In the genomic region with DNA sequence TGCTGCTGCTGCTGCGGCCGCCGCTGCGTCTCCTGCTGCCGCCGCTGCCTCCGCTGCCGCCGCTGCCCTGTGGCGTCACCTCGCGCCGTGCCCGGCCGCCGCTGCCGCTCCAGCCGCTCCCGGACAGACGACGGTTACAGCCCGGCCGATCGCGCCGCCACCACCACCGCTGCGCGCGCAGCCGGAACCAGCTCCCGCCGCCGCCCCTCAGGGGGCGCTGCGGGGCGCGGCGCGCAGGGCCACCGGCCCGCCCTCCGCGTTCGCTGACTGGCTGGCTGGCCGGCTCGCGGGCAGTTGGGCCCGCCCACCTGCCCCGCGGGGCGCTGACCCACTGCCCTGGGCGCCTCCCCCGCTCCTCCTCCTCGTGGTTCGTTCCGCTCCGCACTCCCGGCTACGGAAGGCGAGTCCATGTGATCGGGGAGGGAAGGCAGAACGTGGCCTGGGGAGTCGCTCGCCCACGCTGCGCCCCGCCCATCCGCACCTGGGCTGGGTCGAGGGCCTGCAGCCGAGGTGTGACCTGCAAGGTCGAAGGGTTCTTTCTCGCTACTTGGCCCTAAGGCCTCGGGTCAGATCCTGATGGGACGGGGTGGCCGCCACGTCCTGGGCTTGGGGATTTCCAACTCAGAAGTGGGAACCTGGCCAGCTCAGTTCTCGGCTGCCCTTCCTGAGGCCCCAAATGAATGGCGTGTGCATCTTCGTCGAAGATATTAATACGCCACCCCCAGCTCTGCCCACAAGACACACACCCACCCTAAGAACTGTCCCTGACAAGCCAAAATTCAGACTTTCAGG, we compare ENCODE assay signal across 8 cellular contexts. TPM values are rescaled to one million over a fixed set of nuclear protein-coding genes. Genes with fewer than 3 reads are reported as not detected.
DNase-seq lines count a peak whose midpoint lies in the region; ATAC-seq and TF ChIP-seq lines count a peak whose summit lies in the region.

A gene (minus strand): TSS at position 185 of the 792 bp plus-strand sequence. CDS start 19,303 bp downstream, outside the sequence.

- no peaks in the 10 kb centered on the region for H3K9me3 Mint-ChIP-seq in naive B cell
- H3K9me3 Mint-ChIP-seq in stimulated activated naive B cell treated with anti-CD40 and anti-IgM and Interleukin-4, amounts not matched to agents 10 μg/mL and 1 μg/mL and 100 μg/mL, for 72 hours = no peaks in the 10 kb centered on the region

- H3K4me1 ChIP-seq in KMS-11 (ENCODE audit: low read depth, poor library complexity, severe bottlenecking) (peaks cover 66% of the 10 kb centered on the region), Peyer's patch (peaks cover 9 to 56% (median 29%) of the 10 kb centered on the region in 4 donors)

- H3K36me3 ChIP-seq in KMS-11 (ENCODE audit: insufficient read depth) = no peaks in the 10 kb centered on the region
- no peaks in the 10 kb centered on the region for H3K36me3 ChIP-seq in Peyer's patch

- peak within 1 kb of the TSS; percentile 86 to 98 (median 96) for H3K4me3 Mint-ChIP-seq in naive B cell
- H3K4me3 Mint-ChIP-seq in stimulated activated naive B cell treated with anti-CD40 and anti-IgM and Interleukin-4, amounts not matched to agents 10 μg/mL and 1 μg/mL and 100 μg/mL, for 72 hours = peak within 1 kb of the TSS; percentile 98 to 100

- no peaks in the 10 kb centered on the region for H3K27me3 Mint-ChIP-seq in naive B cell
- no peaks in the 10 kb centered on the region for H3K27me3 Mint-ChIP-seq in stimulated activated naive B cell treated with anti-CD40 and anti-IgM and Interleukin-4, amounts not matched to agents 10 μg/mL and 1 μg/mL and 100 μg/mL, for 72 hours

- H3K79me2 ChIP-seq in KMS-11 (ENCODE audit: insufficient read depth, low read depth) = peaks cover 44% of the 10 kb centered on the region

- peak within 1 kb of the TSS; percentile 83 for H2AFZ ChIP-seq in KMS-11 (ENCODE audit: low read depth)

- no peaks in the 10 kb centered on the region for H3K9me3 ChIP-seq in Peyer's patch

- H3K36me3 Mint-ChIP-seq in naive B cell = no peaks in the 10 kb centered on the region
- H3K36me3 Mint-ChIP-seq in stimulated activated naive B cell treated with anti-CD40 and anti-IgM and Interleukin-4, amounts not matched to agents 10 μg/mL and 1 μg/mL and 100 μg/mL, for 72 hours = peaks cover 14 to 22% of the 10 kb centered on the region in 2 donors

- H3K4me2 ChIP-seq in KMS-11 = peak within 1 kb of the TSS; percentile 81; the same call in 1 of the 2 replicates

- peak; percentile 59 to 98 for TF ChIP-seq POLR2A in Peyer's patch (IDR thresholded peaks at IDR 0.05)

- peak within 1 kb of the TSS; percentile 92 to 96 (median 94) for H3K27ac Mint-ChIP-seq in naive B cell
- H3K27ac Mint-ChIP-seq in stimulated activated naive B cell treated with anti-CD40 and anti-IgM and Interleukin-4, amounts not matched to agents 10 μg/mL and 1 μg/mL and 100 μg/mL, for 72 hours = peak within 1 kb of the TSS; percentile 96

- H3K4me3 ChIP-seq in KMS-11 (IDR thresholded peaks at IDR 0.05; ENCODE audit: insufficient read depth, low read depth, low read length) = peak within 1 kb of the TSS; percentile 55
- H3K4me3 ChIP-seq in Peyer's patch = peak within 1 kb of the TSS; percentile 63 to 94 (median 82)

- ATAC-seq in GM21723 (IDR thresholded peaks at IDR 0.05; ENCODE audit: unreplicated experiment) = peak; percentile 73
- ATAC-seq in naive B cell (ENCODE audit: low read depth in 2 of 2) = peak; percentile 65 to 66
- ATAC-seq in stimulated activated naive B cell treated with anti-CD40 and anti-IgM and Interleukin-4, amounts not matched to agents 10 μg/mL and 1 μg/mL and 100 μg/mL, for 72 hours (replicated peaks) = peak; percentile 73 to 81

- H4K20me1 ChIP-seq in KMS-11 (ENCODE audit: insufficient read depth) = peaks cover 20% of the 10 kb centered on the region

- DNase-seq in Daoy (ENCODE audit: low read depth) (peak; percentile 98), Peyer's patch (peak; percentile 91 to 97 (median 97)), fibroblast of gingiva (ENCODE audit: low read depth) (peak; percentile 94), naive B cell (peak; percentile 90)
- DNase-seq in activated T-helper 1 cell treated with anti-CD3 and anti-CD28 coated beads, Interleukin-2, amount 50 U/mL, for 16 hours (ENCODE audit: low read depth in 1 of 2, low spot score in 1 of 2) = peak; percentile 51 to 79
- DNase-seq in stimulated activated naive B cell treated with anti-CD40 and anti-IgM and Interleukin-4, amounts not matched to agents 10 μg/mL and 1 μg/mL and 100 μg/mL, for 72 hours = peak; percentile 97

- peaks cover 47 to 82% (median 76%) of the 10 kb centered on the region in 3 donors for H3K4me1 Mint-ChIP-seq in naive B cell
- peaks cover 39 to 81% of the 10 kb centered on the region in 2 donors for H3K4me1 Mint-ChIP-seq in stimulated activated naive B cell treated with anti-CD40 and anti-IgM and Interleukin-4, amounts not matched to agents 10 μg/mL and 1 μg/mL and 100 μg/mL, for 72 hours

- no peaks in the 10 kb centered on the region for H3K27me3 ChIP-seq in KMS-11 (ENCODE audit: insufficient read depth, low read depth)
- H3K27me3 ChIP-seq in Peyer's patch = no peaks in the 10 kb centered on the region

- TF ChIP-seq CTCF in KMS-11 (conservative IDR thresholded peaks at IDR 0.05; ENCODE audit: low read depth, low read length) = no peak
- peak; percentile 24 to 92 (median 86) for TF ChIP-seq CTCF in Peyer's patch (IDR thresholded peaks at IDR 0.05)

- H3K27ac ChIP-seq in KMS-11 = peak within 1 kb of the TSS; percentile 78
- peak within 1 kb of the TSS; percentile 92 to 99 (median 97) for H3K27ac ChIP-seq in Peyer's patch

- peak within 1 kb of the TSS; percentile 73 for H3K9ac ChIP-seq in KMS-11

RNA-seq across cellular contexts. Expression of the gene that starts here (rescaled TPM):
- total RNA-seq in Daoy (2014; rRNA removed; shearing (Covaris generic)) = 388 and 393 TPM in 2 replicates
- total RNA-seq in Peyer's patch = 100 to 1,000 TPM; 103 to 165 (median 122) TPM
- polyA plus RNA-seq in naive B cell (ENCODE audit: low read depth in 6 of 6) = 100 to 1,000 TPM; 251 to 474 (median 307) TPM

Comparison
In these comparisons a context has a peak if more than half of its experiments do, and no peak if none do; other contexts are left out.
1. Peak in every context shown above with its lines: DNase-seq, ATAC-seq, H3K4me3 ChIP-seq and H3K27ac ChIP-seq.